In the genomic region with DNA sequence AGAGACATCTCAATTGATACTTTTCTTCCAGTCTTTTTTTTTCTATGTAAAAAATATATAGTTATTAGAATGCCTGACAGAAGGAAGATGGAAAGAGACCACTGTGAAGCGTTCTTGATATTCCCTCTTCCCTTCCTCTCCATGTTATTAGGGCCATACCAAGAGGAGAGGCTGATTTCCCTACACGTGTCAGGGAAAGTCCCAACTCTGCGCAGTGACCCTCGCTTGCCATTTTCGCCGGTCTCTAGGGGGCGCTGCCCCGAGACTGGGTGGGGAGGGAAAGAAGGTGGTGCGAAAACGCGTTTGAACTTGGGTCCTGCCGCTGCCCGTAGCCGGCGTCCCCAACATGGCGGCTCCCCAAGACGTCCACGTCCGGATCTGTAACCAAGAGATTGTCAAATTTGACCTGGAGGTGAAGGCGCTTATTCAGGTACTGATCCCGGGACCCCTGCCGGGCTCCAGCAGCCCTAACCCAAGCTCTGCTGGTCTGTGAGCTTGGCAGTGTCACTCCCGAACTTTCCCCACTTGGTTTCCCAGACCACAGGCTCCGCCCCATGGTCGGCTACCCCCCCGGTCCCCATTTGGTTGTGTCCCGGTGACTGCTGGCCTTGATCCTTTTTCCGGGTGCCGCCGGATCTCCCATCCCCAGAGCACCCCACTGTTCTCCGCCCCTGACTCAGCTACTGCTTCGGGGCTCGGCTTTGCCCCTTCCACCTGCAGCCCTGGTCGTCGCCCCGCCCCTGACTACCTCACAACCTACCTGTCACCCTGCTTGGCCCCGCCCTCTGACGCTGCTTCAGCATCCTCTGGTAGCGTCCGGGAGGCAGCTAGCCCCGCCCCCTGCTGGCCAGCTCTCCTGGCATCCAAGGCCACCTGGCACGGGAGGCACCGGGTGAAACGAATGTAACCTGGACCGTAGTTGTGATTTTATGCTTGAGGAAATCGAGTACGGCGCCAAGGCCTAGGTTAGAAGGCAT, we compare ENCODE assay signal across 8 cellular contexts. TPM values are rescaled to one million over a fixed set of nuclear protein-coding genes. Genes with fewer than 3 reads are reported as not detected.
DNase-seq lines count a peak whose midpoint lies in the region; ATAC-seq and TF ChIP-seq lines count a peak whose summit lies in the region.

A gene with protein sequence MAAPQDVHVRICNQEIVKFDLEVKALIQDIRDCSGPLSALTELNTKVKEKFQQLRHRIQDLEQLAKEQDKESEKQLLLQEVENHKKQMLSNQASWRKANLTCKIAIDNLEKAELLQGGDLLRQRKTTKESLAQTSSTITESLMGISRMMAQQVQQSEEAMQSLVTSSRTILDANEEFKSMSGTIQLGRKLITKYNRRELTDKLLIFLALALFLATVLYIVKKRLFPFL (plus strand): TSS at position 332 of the 977 bp plus-strand sequence. CDS start 15 bp downstream, at position 347.

- WGBS in smooth muscle cell (ENCODE audit: low lambda C conversion rate) = 2% methylated on average over 48 of the region's 48 CpGs

- POLR2A ChIA-PET in WTC11 (lab: Charles Lee) = interaction anchor here (0.9 to 1.6 kb wide), 3 partner anchors 9 to 160 kb away, joined by 3 to 6 read pairs (median 5); no protein-coding TSS in a partner anchor

- H2AFZ ChIP-seq in smooth muscle cell (ENCODE audit: low read depth) = peak within 1 kb of the TSS; percentile 84

- DNase-seq in AG09309 (ENCODE audit: low read depth) (peak; percentile 67), NCI-H226 (peak; percentile 90), WTC11 (ENCODE audit: low spot score) (peak; percentile 99), cardiac fibroblast (ENCODE audit: low read depth in 2 of 2) (peak; percentile 95 to 96), iPS-NIHi7 (ENCODE audit: extremely low spot score) (peak; percentile 99), smooth muscle cell (lab: John Stamatoyannopoulos, UW; ENCODE audit: unreplicated experiment) (peak; percentile 89)

- peak within 1 kb of the TSS; percentile 91 for H3K9ac ChIP-seq in smooth muscle cell (ENCODE audit: low read depth)

- H4K20me1 ChIP-seq in smooth muscle cell (ENCODE audit: low read depth) = no peaks in the 10 kb centered on the region

- no peaks in the 10 kb centered on the region for H3K79me2 ChIP-seq in smooth muscle cell (ENCODE audit: low read depth)

- TF ChIP-seq CTCF in AG09309 (IDR thresholded peaks at IDR 0.05; ENCODE audit: control insufficient read depth, insufficient read depth, low read depth, low read length, missing control alignments) (peak; percentile 100), WTC11 (IDR thresholded peaks at IDR 0.05) (peak; percentile 83), cardiac fibroblast (IDR thresholded peaks at IDR 0.05; ENCODE audit: low read depth, low read length) (peak; percentile 99), smooth muscle cell (IDR thresholded peaks at IDR 0.05; ENCODE audit: borderline replicate concordance, insufficient read depth, poor library complexity, severe bottlenecking) (peak; percentile 89)

- ATAC-seq in HG03196 (IDR thresholded peaks at IDR 0.05; ENCODE audit: unreplicated experiment) (peak; percentile 84), WTC11 (peak; percentile 96)

- H3K9me3 ChIP-seq in smooth muscle cell (replicated peaks; ENCODE audit: low read depth) = no peaks in the 10 kb centered on the region

- H3K4me1 Mint-ChIP-seq in WTC11 = peaks cover 14% of the 10 kb centered on the region

- peak within 1 kb of the TSS; percentile 73 for H3K27ac ChIP-seq in smooth muscle cell (ENCODE audit: low read depth)

- H3K4me3 ChIP-seq in AG09309 (ENCODE audit: control insufficient read depth, low read depth, low read length) (peak within 1 kb of the TSS; percentile 76), cardiac fibroblast (replicated peaks in 1 of 2; ENCODE audit: low read depth in 2 of 2, low read length in 2 of 2) (peak within 1 kb of the TSS; percentile 96 to 99), smooth muscle cell (peak within 1 kb of the TSS; percentile 75)

- CTCF ChIA-PET in WTC11 (lab: Charles Lee) = interaction anchor here (0.6 to 1.8 kb wide), 28 partner anchors 9 to 452 kb away, joined by 3 to 14 read pairs (median 4); a partner anchor contains a TSS

- H3K36me3 ChIP-seq in smooth muscle cell (ENCODE audit: low read depth) = no peaks in the 10 kb centered on the region

- no peaks in the 10 kb centered on the region for H3F3A ChIP-seq in smooth muscle cell (ENCODE audit: low read depth)

- H3K4me2 ChIP-seq in smooth muscle cell = peak within 1 kb of the TSS; percentile 93

- H3K4me1 ChIP-seq in smooth muscle cell (ENCODE audit: low read depth) = peaks cover 3% of the 10 kb centered on the region

- H3K27me3 ChIP-seq in smooth muscle cell (ENCODE audit: low read depth) = no peaks in the 10 kb centered on the region

- peak within 1 kb of the TSS; percentile 97 for H3K27ac Mint-ChIP-seq in WTC11

- in situ Hi-C loops in GM18951 (cut with MboI; ENCODE audit: low sequenced_read_pairs, unreplicated experiment) = loop anchor here (10.0 kb wide), 1 partner anchor 160 kb away; a partner anchor contains a TSS

- peak within 1 kb of the TSS; percentile 97 for H3K4me3 Mint-ChIP-seq in WTC11

- no peaks in the 10 kb centered on the region; the same call in 1 of the 2 replicates for H3K27me3 Mint-ChIP-seq in WTC11 (ENCODE audit: low read depth)

- peak; percentile 70 for TF ChIP-seq POLR2A in GM18951 (IDR thresholded peaks at IDR 0.05; ENCODE audit: extremely low read depth, insufficient read depth, insufficient read length)

- peaks cover 7% of the 10 kb centered on the region; the same call in 1 of the 2 replicates for H3K9me3 Mint-ChIP-seq in WTC11

- peaks cover 22% of the 10 kb centered on the region for H3K36me3 Mint-ChIP-seq in WTC11

TF ChIP-seq in WTC11, 78 proteins besides CTCF, POLR2A, EP300 and RAD21 (continues in another document):
- no peak for TF ChIP-seq ZNF121 (CRISPR knock-in tag; IDR thresholded peaks at IDR 0.05)
- no peak for TF ChIP-seq PRRX2 (CRISPR knock-in tag; IDR thresholded peaks at IDR 0.05)
- TF ChIP-seq, protein P1, sequence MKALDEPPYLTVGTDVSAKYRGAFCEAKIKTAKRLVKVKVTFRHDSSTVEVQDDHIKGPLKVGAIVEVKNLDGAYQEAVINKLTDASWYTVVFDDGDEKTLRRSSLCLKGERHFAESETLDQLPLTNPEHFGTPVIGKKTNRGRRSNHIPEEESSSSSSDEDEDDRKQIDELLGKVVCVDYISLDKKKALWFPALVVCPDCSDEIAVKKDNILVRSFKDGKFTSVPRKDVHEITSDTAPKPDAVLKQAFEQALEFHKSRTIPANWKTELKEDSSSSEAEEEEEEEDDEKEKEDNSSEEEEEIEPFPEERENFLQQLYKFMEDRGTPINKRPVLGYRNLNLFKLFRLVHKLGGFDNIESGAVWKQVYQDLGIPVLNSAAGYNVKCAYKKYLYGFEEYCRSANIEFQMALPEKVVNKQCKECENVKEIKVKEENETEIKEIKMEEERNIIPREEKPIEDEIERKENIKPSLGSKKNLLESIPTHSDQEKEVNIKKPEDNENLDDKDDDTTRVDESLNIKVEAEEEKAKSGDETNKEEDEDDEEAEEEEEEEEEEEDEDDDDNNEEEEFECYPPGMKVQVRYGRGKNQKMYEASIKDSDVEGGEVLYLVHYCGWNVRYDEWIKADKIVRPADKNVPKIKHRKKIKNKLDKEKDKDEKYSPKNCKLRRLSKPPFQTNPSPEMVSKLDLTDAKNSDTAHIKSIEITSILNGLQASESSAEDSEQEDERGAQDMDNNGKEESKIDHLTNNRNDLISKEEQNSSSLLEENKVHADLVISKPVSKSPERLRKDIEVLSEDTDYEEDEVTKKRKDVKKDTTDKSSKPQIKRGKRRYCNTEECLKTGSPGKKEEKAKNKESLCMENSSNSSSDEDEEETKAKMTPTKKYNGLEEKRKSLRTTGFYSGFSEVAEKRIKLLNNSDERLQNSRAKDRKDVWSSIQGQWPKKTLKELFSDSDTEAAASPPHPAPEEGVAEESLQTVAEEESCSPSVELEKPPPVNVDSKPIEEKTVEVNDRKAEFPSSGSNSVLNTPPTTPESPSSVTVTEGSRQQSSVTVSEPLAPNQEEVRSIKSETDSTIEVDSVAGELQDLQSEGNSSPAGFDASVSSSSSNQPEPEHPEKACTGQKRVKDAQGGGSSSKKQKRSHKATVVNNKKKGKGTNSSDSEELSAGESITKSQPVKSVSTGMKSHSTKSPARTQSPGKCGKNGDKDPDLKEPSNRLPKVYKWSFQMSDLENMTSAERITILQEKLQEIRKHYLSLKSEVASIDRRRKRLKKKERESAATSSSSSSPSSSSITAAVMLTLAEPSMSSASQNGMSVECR (CRISPR knock-in tag; IDR thresholded peaks at IDR 0.05; ENCODE audit: borderline replicate concordance) = peak; percentile 38; the same call in 1 of the 2 replicates
- TF ChIP-seq MYBL2 (CRISPR knock-in tag; IDR thresholded peaks at IDR 0.05) = peak; percentile 22; the same call in 1 of the 2 replicates
- no peak for TF ChIP-seq JAZF1 (CRISPR knock-in tag; IDR thresholded peaks at IDR 0.05)
- TF ChIP-seq, protein P2, sequence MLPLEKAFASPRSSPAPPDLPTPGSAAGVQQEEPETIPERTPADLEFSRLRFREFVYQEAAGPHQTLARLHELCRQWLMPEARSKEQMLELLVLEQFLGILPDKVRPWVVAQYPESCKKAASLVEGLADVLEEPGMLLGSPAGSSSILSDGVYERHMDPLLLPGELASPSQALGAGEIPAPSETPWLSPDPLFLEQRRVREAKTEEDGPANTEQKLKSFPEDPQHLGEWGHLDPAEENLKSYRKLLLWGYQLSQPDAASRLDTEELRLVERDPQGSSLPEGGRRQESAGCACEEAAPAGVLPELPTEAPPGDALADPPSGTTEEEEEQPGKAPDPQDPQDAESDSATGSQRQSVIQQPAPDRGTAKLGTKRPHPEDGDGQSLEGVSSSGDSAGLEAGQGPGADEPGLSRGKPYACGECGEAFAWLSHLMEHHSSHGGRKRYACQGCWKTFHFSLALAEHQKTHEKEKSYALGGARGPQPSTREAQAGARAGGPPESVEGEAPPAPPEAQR (CRISPR knock-in tag; IDR thresholded peaks at IDR 0.05) = no peak
- TF ChIP-seq, protein P3, sequence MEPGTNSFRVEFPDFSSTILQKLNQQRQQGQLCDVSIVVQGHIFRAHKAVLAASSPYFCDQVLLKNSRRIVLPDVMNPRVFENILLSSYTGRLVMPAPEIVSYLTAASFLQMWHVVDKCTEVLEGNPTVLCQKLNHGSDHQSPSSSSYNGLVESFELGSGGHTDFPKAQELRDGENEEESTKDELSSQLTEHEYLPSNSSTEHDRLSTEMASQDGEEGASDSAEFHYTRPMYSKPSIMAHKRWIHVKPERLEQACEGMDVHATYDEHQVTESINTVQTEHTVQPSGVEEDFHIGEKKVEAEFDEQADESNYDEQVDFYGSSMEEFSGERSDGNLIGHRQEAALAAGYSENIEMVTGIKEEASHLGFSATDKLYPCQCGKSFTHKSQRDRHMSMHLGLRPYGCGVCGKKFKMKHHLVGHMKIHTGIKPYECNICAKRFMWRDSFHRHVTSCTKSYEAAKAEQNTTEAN (CRISPR knock-in tag; IDR thresholded peaks at IDR 0.05) = no peak
- no peak; the same call in none of the 2 replicates for TF ChIP-seq GABPB1 (CRISPR knock-in tag; IDR thresholded peaks at IDR 0.05)
- TF ChIP-seq ETV6 (CRISPR knock-in tag; IDR thresholded peaks at IDR 0.05) = peak; percentile 77; the same call in 1 of the 2 replicates

RNA-seq across cellular contexts. Expression of the gene that starts here (rescaled TPM):
- total RNA-seq in WTC11 (2021) (11.3 to 15.4 TPM (median 12.4 TPM) in 3 replicates), smooth muscle cell (16.2 and 18.6 TPM in 2 replicates)
- polyA plus RNA-seq in smooth muscle cell = 15.0 and 21.1 TPM in 2 replicates

Comparison
In these comparisons a context has a peak if more than half of its experiments do, and no peak if none do; other contexts are left out.
1. Peak in every context shown above with its lines: DNase-seq, ATAC-seq, H3K4me3 ChIP-seq and H3K27ac ChIP-seq.